In the genomic region with DNA sequence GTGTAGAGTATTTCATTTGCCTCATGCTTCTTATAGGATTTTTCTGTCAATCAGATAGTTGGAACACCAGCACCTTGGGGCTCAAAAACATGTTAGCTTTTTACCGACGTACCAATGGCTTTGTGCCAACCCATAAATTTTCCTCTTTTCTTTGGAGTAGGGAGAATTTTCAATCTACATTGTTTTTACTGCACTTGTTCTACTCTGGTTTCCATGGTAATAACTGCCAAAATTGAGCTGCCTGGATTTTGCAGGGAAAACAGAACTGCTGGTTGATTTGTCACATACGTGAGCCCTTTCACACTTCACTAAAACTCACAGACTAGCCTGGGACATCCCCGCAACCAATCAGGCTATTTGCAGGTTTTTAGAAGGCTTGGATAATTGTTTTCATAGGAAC, we compare ENCODE assay signal across 5 cellular contexts.
"Had no signal": no experiment of that assay in that cellular context is flagged by ENCODE, and none has a peak within 500 bp of the region (broad histone marks: within the 10 kb centered on the region; RNA-seq: fewer than 3 reads in every experiment).

No MANE protein-coding gene starts in this region.

- H3K27ac ChIP-seq: HL-60 had no signal

- ATAC-seq: GM23338, HepG2 had no signal

- DNase-seq: H9, HCEC 1CT had no signal
